Comparison of ENCODE assay signal across 8 cellular contexts in genomic region chr13:36998624-36999041, GRCh38. TPM values are rescaled to one million over a fixed set of nuclear protein-coding genes. Genes with fewer than 3 reads are reported as not detected.
DNase-seq lines count a peak whose midpoint lies in the region; ATAC-seq and TF ChIP-seq lines count a peak whose summit lies in the region.

No MANE protein-coding gene starts in this region.

- H3K36me3 Mint-ChIP-seq in activated T-cell treated with anti-CD3 and anti-CD28 coated beads, Interleukin-2, amount 50 U/mL, for 72 hours (ENCODE audit: insufficient read depth in 2 of 2): peaks cover 13 to 31% of the 10 kb centered on the region in 2 donors

- no peaks in the 10 kb centered on the region for H3K27me3 ChIP-seq in DND-41 (ENCODE audit: insufficient read depth, low read length, poor library complexity)
- no peaks in the 10 kb centered on the region for H3K27me3 ChIP-seq in foreskin keratinocyte

- peak overlapping the region; percentile 98 for H3K27ac Mint-ChIP-seq in activated T-cell treated with anti-CD3 and anti-CD28 coated beads, Interleukin-2, amount 50 U/mL, for 72 hours

- ATAC-seq in DND-41 (ENCODE audit: insufficient read depth, low read depth) (peak; percentile 11; the same call in 2 of the 3 replicates), foreskin keratinocyte (no peak), GM19324 (IDR thresholded peaks at IDR 0.05; ENCODE audit: low FRiP score, unreplicated experiment) (no peak)
- no peak for ATAC-seq in activated T-cell treated with anti-CD3 and anti-CD28 coated beads, Interleukin-2, amount 50 U/mL, for 72 hours (replicated peaks in 1 of 2)

- H3K9me3 ChIP-seq in DND-41 (ENCODE audit: insufficient read depth, low read length, severe bottlenecking): no peaks in the 10 kb centered on the region

- H2AFZ ChIP-seq in DND-41 (ENCODE audit: low read depth, low read length): peak overlapping the region; percentile 79

- peak overlapping the region; percentile 91 for H3K9ac ChIP-seq in DND-41 (ENCODE audit: low read depth, low read length)

- TF ChIP-seq CTCF in DND-41 (IDR thresholded peaks at IDR 0.05; ENCODE audit: borderline replicate concordance, extremely low read depth, low read length, poor library complexity, severe bottlenecking) (no peak), foreskin keratinocyte (conservative IDR thresholded peaks at IDR 0.05) (no peak)

- H3K27me3 Mint-ChIP-seq in activated T-cell treated with anti-CD3 and anti-CD28 coated beads, Interleukin-2, amount 50 U/mL, for 72 hours (ENCODE audit: low read depth): no peaks in the 10 kb centered on the region

- H3K79me2 ChIP-seq in DND-41 (ENCODE audit: insufficient read depth, low read length): peaks cover 82% of the 10 kb centered on the region

- H3K4me1 ChIP-seq in DND-41 (ENCODE audit: insufficient read depth, low read length) (peaks cover 47% of the 10 kb centered on the region), foreskin keratinocyte (peaks cover 19% of the 10 kb centered on the region)

- peak overlapping the region; percentile 82 for H3K4me2 ChIP-seq in DND-41 (ENCODE audit: insufficient read depth, low read length)

- peaks cover 13% of the 10 kb centered on the region; the same call in 1 of the 2 replicates for H4K20me1 ChIP-seq in DND-41 (ENCODE audit: insufficient read depth, low read length)

- peak overlapping the region; percentile 98 to 100 for H3K4me3 Mint-ChIP-seq in activated T-cell treated with anti-CD3 and anti-CD28 coated beads, Interleukin-2, amount 50 U/mL, for 72 hours

- H3K9me3 Mint-ChIP-seq in activated T-cell treated with anti-CD3 and anti-CD28 coated beads, Interleukin-2, amount 50 U/mL, for 72 hours: no peaks in the 10 kb centered on the region

- peaks cover 42% of the 10 kb centered on the region for H3K36me3 ChIP-seq in DND-41 (ENCODE audit: insufficient read depth, low read length)

- peak overlapping the region; percentile 73 for H3K27ac ChIP-seq in DND-41 (ENCODE audit: low read length)
- H3K27ac ChIP-seq in foreskin keratinocyte: peak overlapping the region; percentile 52

- H3K4me3 ChIP-seq in DND-41 (ENCODE audit: low read depth in 1 of 2, low read length in 2 of 2): peak overlapping the region; percentile 54 to 80

- DNase-seq in DND-41: peak; percentile 42
- DNase-seq in NCI-H1092 (lab: John Stamatoyannopoulos, UW): peak; percentile 18
- peak; percentile 16 to 21 for DNase-seq in activated T-cell treated with anti-CD3 and anti-CD28 coated beads, Interleukin-2, amount 50 U/mL, for 72 hours
- no peak for DNase-seq in foreskin keratinocyte
- peak; percentile 3 for DNase-seq in occipital lobe (lab: John Stamatoyannopoulos, UW)
- DNase-seq in DMS153 (lab: John Stamatoyannopoulos, UW): no peak
- no peak for DNase-seq in NCI-H774 (lab: John Stamatoyannopoulos, UW)

- H3K4me1 Mint-ChIP-seq in activated T-cell treated with anti-CD3 and anti-CD28 coated beads, Interleukin-2, amount 50 U/mL, for 72 hours (ENCODE audit: low read depth): peaks cover 43% of the 10 kb centered on the region

RNA-seq across cellular contexts. Expression of gene ALG5, which starts 0.5 kb away (rescaled TPM):
- 10 to 100 TPM; 31.7 to 38.3 TPM for total RNA-seq in activated T-cell treated with anti-CD3 and anti-CD28 coated beads, Interleukin-2, amount 50 U/mL, for 72 hours
- total RNA-seq in foreskin keratinocyte: 37.9 and 43.4 TPM in 2 replicates
- polyA plus RNA-seq in foreskin keratinocyte: 41.8 and 44.1 TPM in 2 replicates
- total RNA-seq in occipital lobe: 20.4 TPM

RNA-seq across cellular contexts. Expression of gene EXOSC8, which starts 2.0 kb away (rescaled TPM):
- 100 to 1,000 TPM; 220 to 268 TPM for total RNA-seq in activated T-cell treated with anti-CD3 and anti-CD28 coated beads, Interleukin-2, amount 50 U/mL, for 72 hours
- total RNA-seq in foreskin keratinocyte: 71.1 and 72.8 TPM in 2 replicates
- 67.0 and 73.0 TPM in 2 replicates for polyA plus RNA-seq in foreskin keratinocyte
- 38.2 TPM for total RNA-seq in occipital lobe

Comparison
In these comparisons a context has a peak if more than half of its experiments do, and no peak if none do; other contexts are left out.
1. DNase-seq: peak in DND-41 (single experiment), NCI-H1092 (single experiment), activated T-cell treated with anti-CD3 and anti-CD28 coated beads, Interleukin-2, amount 50 U/mL, for 72 hours (2 of 2) and occipital lobe (single experiment); none in foreskin keratinocyte (0 of 2), DMS153 (single experiment) and NCI-H774 (single experiment).